Comparison of ENCODE assay signal across 15 cellular contexts in genomic region chr6:129454482-129454881, GRCh38.
"Had no signal": no experiment of that assay in that cellular context is flagged by ENCODE, and none has a peak within 500 bp of the region (broad histone marks: within the 10 kb centered on the region; RNA-seq: fewer than 3 reads in every experiment).

No MANE protein-coding gene starts in this region.

- H3K4me1 Mint-ChIP-seq: stimulated activated naive B cell treated with anti-CD40 and anti-IgM and Interleukin-4, amounts not matched to agents 10 μg/mL and 1 μg/mL and 100 μg/mL, for 72 hours had no signal

- H3K36me3 Mint-ChIP-seq: stimulated activated naive B cell treated with anti-CD40 and anti-IgM and Interleukin-4, amounts not matched to agents 10 μg/mL and 1 μg/mL and 100 μg/mL, for 72 hours had no signal

- ATAC-seq: activated CD4-positive, alpha-beta T cell treated with anti-CD3 and anti-CD28 coated beads for 36 hours; gastroesophageal sphincter; left cardiac atrium; stimulated activated naive B cell treated with anti-CD40 and anti-IgM and Interleukin-4, amounts not matched to agents 10 μg/mL and 1 μg/mL and 100 μg/mL, for 72 hours had no signal

- DNase-seq: activated CD4-positive, alpha-beta memory T cell treated with anti-CD3 and anti-CD28 coated beads, Interleukin-2, amount 10 ng/mL, durations not matched to agents 7 days and 5 days; activated CD4-positive, alpha-beta T cell treated with anti-CD3 and anti-CD28 coated beads for 36 hours; activated CD8-positive, alpha-beta memory T cell treated with anti-CD3 and anti-CD28 coated beads, Interleukin-2, amount 50 U/mL, for 48 hours; activated naive CD4-positive, alpha-beta T cell; activated T-cell treated with anti-CD3 and anti-CD28 coated beads, Interleukin-2, amount 50 U/mL, for 72 hours; adrenal gland; heart right ventricle; left cardiac atrium; lower lobe of right lung; stimulated activated CD4-positive, alpha-beta T cell treated with anti-CD3 and anti-CD28 coated beads, Interleukin-15, amount 100 ng/mL, for 24 hours; stimulated activated CD4-positive, alpha-beta T cell treated with anti-CD3 and anti-CD28 coated beads, Interleukin-4, amount 100 ng/mL, for 1 hour; stimulated activated naive B cell treated with anti-CD40 and anti-IgM and Interleukin-4, amounts not matched to agents 10 μg/mL and 1 μg/mL and 100 μg/mL, for 72 hours; transverse colon had no signal

- H3K4me3 Mint-ChIP-seq: activated CD4-positive, alpha-beta memory T cell treated with anti-CD3 and anti-CD28 coated beads, Interleukin-2, amount 10 ng/mL, durations not matched to agents 7 days and 5 days; activated CD4-positive, alpha-beta T cell treated with anti-CD3 and anti-CD28 coated beads for 36 hours; activated T-cell treated with anti-CD3 and anti-CD28 coated beads, Interleukin-2, amount 50 U/mL, for 72 hours; stimulated activated naive B cell treated with anti-CD40 and anti-IgM and Interleukin-4, amounts not matched to agents 10 μg/mL and 1 μg/mL and 100 μg/mL, for 72 hours had no signal

- H3K27me3 Mint-ChIP-seq: activated CD4-positive, alpha-beta T cell treated with anti-CD3 and anti-CD28 coated beads for 36 hours; progenitor cell of endocrine pancreas had no signal

- H3K27ac Mint-ChIP-seq: activated CD4-positive, alpha-beta memory T cell treated with anti-CD3 and anti-CD28 coated beads, Interleukin-2, amount 10 ng/mL, durations not matched to agents 7 days and 5 days; activated CD4-positive, alpha-beta T cell treated with anti-CD3 and anti-CD28 coated beads for 36 hours; activated T-cell treated with anti-CD3 and anti-CD28 coated beads, Interleukin-2, amount 50 U/mL, for 72 hours; progenitor cell of endocrine pancreas; stimulated activated naive B cell treated with anti-CD40 and anti-IgM and Interleukin-4, amounts not matched to agents 10 μg/mL and 1 μg/mL and 100 μg/mL, for 72 hours had no signal

- H3K9me3 Mint-ChIP-seq: activated CD4-positive, alpha-beta memory T cell treated with anti-CD3 and anti-CD28 coated beads, Interleukin-2, amount 10 ng/mL, durations not matched to agents 7 days and 5 days; activated T-cell treated with anti-CD3 and anti-CD28 coated beads, Interleukin-2, amount 50 U/mL, for 72 hours; stimulated activated naive B cell treated with anti-CD40 and anti-IgM and Interleukin-4, amounts not matched to agents 10 μg/mL and 1 μg/mL and 100 μg/mL, for 72 hours had no signal
